ENCODE assay signal across 9 cellular contexts in the genomic region with DNA sequence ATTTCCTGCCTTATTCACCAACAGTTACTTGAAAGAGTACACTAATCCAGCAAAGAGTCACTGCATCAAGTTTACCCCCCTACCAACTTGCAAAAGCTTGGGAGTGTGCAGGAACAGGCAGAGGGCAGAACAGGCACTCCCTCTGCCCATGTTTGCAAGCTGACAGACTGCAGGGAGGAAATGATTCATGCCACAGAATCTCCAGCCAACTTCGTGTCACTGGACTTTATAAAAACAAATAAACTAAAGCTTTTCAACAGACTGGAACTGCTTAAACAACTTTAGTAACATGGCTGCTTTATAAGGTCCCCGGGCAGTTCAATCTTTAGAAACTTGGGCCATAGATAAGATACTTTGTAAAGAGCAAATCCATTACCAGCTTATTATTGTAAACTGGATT.
DNase-seq lines count a peak whose midpoint lies in the region; TF ChIP-seq lines count a peak whose summit lies in the region.
"Had no signal": no experiment of that assay in that cellular context is flagged by ENCODE, and none has a peak within 500 bp of the region (broad histone marks: within the 10 kb centered on the region; RNA-seq: fewer than 3 reads in every experiment).

No MANE protein-coding gene starts in this region.

- intact Hi-C loops in prostate gland (cut with DNase I): loop anchor here (10.0 kb wide), 2 partner anchors 70 to 130 kb away; partner anchors contain the start of gene THRB
- intact Hi-C loops in activated CD4-positive, alpha-beta T cell treated with anti-CD3 and anti-CD28 coated beads, Interleukin-2, amount 10 ng/mL, durations not matched to agents 24 days and 14 days (cut with micrococcal nuclease): no loop called here

- TF ChIP-seq CTCF in SK-N-SH (IDR thresholded peaks at IDR 0.05) (peak; percentile 19; the same call in 1 of the 2 replicates), foreskin fibroblast (IDR thresholded peaks at IDR 0.05; ENCODE audit: low read depth, low read length) (no peak), prostate gland (IDR thresholded peaks at IDR 0.05) (peak in 3 of 4 experiments; percentile 33 to 37 (median 36))

- no peak overlapping the region for H3K27ac Mint-ChIP-seq in activated CD4-positive, alpha-beta T cell treated with anti-CD3 and anti-CD28 coated beads, Interleukin-2, amount 10 ng/mL, durations not matched to agents 24 days and 14 days

- peak in 1 of 2 experiments; percentile 69; a peak in 1 of 4 replicates for TF ChIP-seq EP300 in SK-N-SH (IDR thresholded peaks at IDR 0.05; ENCODE audit: borderline replicate concordance in 1 of 2, low read depth in 1 of 2, low read length in 1 of 2)

- no peak; the same call in 1 of the 2 replicates for TF ChIP-seq RAD21 in SK-N-SH (IDR thresholded peaks at IDR 0.05; ENCODE audit: low read length)

- H3K27me3 ChIP-seq in SK-N-SH (ENCODE audit: insufficient read depth): no peaks in the 10 kb centered on the region
- H3K27me3 ChIP-seq in prostate gland (replicated peaks; ENCODE audit: insufficient read depth): no peaks in the 10 kb centered on the region

- H3K4me3 Mint-ChIP-seq in activated CD4-positive, alpha-beta T cell treated with anti-CD3 and anti-CD28 coated beads, Interleukin-2, amount 10 ng/mL, durations not matched to agents 24 days and 14 days: no peak overlapping the region

- no peak for TF ChIP-seq POLR2A in prostate gland (IDR thresholded peaks at IDR 0.05)

- no peaks in the 10 kb centered on the region for H3K79me2 ChIP-seq in SK-N-SH (ENCODE audit: insufficient read depth)

- H3K27me3 Mint-ChIP-seq in activated CD4-positive, alpha-beta T cell treated with anti-CD3 and anti-CD28 coated beads, Interleukin-2, amount 10 ng/mL, durations not matched to agents 24 days and 14 days: no peaks in the 10 kb centered on the region

- H4K20me1 ChIP-seq in SK-N-SH (ENCODE audit: insufficient read depth): no peaks in the 10 kb centered on the region

- no peaks in the 10 kb centered on the region for H3K9me3 Mint-ChIP-seq in activated CD4-positive, alpha-beta T cell treated with anti-CD3 and anti-CD28 coated beads, Interleukin-2, amount 10 ng/mL, durations not matched to agents 24 days and 14 days

- no peaks in the 10 kb centered on the region for H3K36me3 Mint-ChIP-seq in activated CD4-positive, alpha-beta T cell treated with anti-CD3 and anti-CD28 coated beads, Interleukin-2, amount 10 ng/mL, durations not matched to agents 24 days and 14 days (ENCODE audit: low read depth)

- no peaks in the 10 kb centered on the region for H3K9me2 ChIP-seq in SK-N-SH

- peak; percentile 91 for DNase-seq in EL
- peak; percentile 6 for DNase-seq in SK-N-SH
- DNase-seq in foreskin fibroblast: peak; percentile 94 to 96
- peak; percentile 89 for DNase-seq in prostate gland (ENCODE audit: low spot score)
- DNase-seq in activated naive CD4-positive, alpha-beta T cell treated with anti-CD3 and anti-CD28 coated beads, Interleukin-2, amount 50 U/mL, for 16 hours: no peak
- no peak for DNase-seq in activated CD4-positive, alpha-beta T cell treated with anti-CD3 and anti-CD28 coated beads, Interleukin-2, amount 10 ng/mL, durations not matched to agents 24 days and 14 days
- no peak for DNase-seq in NCI-H2107 (lab: John Stamatoyannopoulos, UW)
- no peak for DNase-seq in activated CD4-positive, alpha-beta T cell treated with anti-CD3 and anti-CD28 coated beads, Interleukin-2, amount 50 U/mL, for 4 hours
- DNase-seq: activated CD4-positive, alpha-beta T cell treated with anti-CD3 and anti-CD28 coated beads, Interleukin-2, amount 50 U/mL, for 48 hours had no signal

- peaks cover 4% of the 10 kb centered on the region for H3F3A ChIP-seq in SK-N-SH (replicated peaks; ENCODE audit: insufficient read depth)

- H3K27ac ChIP-seq in SK-N-SH (ENCODE audit: low read depth in 2 of 2, low read length in 1 of 2) (peak overlapping the region; percentile 15 to 53; a peak in 1 of 4 replicates), prostate gland (no peak overlapping the region)

- CTCF ChIA-PET in SK-N-SH (lab: Yijun Ruan, JAX): interaction anchor here (0.7 to 1.2 kb wide), 4 partner anchors 12 to 111 kb away, joined by 3 read pairs; no protein-coding TSS in a partner anchor

- H3K4me3 ChIP-seq in SK-N-SH (ENCODE audit: low read depth in 2 of 2, low read length in 1 of 2) (no peak overlapping the region), foreskin fibroblast (ENCODE audit: low read depth in 1 of 2, low read length in 2 of 2) (no peak overlapping the region), prostate gland (no peak overlapping the region)

- no peaks in the 10 kb centered on the region for H3K4me1 Mint-ChIP-seq in activated CD4-positive, alpha-beta T cell treated with anti-CD3 and anti-CD28 coated beads, Interleukin-2, amount 10 ng/mL, durations not matched to agents 24 days and 14 days

- H3K36me3 ChIP-seq in SK-N-SH (replicated peaks in 1 of 2; ENCODE audit: control insufficient read depth in 1 of 2, insufficient read depth in 2 of 2, low read length in 1 of 2) (no peaks in the 10 kb centered on the region), prostate gland (no peaks in the 10 kb centered on the region)

- H3K4me2 ChIP-seq in SK-N-SH: peak overlapping the region; percentile 30; the same call in 1 of the 2 replicates

- 0% methylated on average over 2 of the region's 2 CpGs for WGBS in SK-N-SH (ENCODE audit: low lambda C conversion rate)
- WGBS in prostate gland: 0% methylated on average over 2 of the region's 2 CpGs

- H3K9ac ChIP-seq in SK-N-SH: no peak overlapping the region

- H3K4me1 ChIP-seq in SK-N-SH (ENCODE audit: control insufficient read depth in 1 of 2, insufficient read depth in 2 of 2, low read depth in 1 of 2, low read length in 1 of 2): peaks cover 0 to 9% of the 10 kb centered on the region in 2 experiments; a peak in 2 of 4 replicates
- no peaks in the 10 kb centered on the region for H3K4me1 ChIP-seq in prostate gland (replicated peaks)

- POLR2A ChIA-PET in SK-N-SH (lab: Yijun Ruan, JAX): no interaction called here

- no peak overlapping the region for H2AFZ ChIP-seq in SK-N-SH (ENCODE audit: low read depth)

- H3K9me3 ChIP-seq in SK-N-SH (no peaks in the 10 kb centered on the region), prostate gland (no peaks in the 10 kb centered on the region)

TF ChIP-seq in SK-N-SH, 30 proteins besides CTCF, POLR2A, EP300 and RAD21 (continues in another document):
- TF ChIP-seq, protein P1, sequence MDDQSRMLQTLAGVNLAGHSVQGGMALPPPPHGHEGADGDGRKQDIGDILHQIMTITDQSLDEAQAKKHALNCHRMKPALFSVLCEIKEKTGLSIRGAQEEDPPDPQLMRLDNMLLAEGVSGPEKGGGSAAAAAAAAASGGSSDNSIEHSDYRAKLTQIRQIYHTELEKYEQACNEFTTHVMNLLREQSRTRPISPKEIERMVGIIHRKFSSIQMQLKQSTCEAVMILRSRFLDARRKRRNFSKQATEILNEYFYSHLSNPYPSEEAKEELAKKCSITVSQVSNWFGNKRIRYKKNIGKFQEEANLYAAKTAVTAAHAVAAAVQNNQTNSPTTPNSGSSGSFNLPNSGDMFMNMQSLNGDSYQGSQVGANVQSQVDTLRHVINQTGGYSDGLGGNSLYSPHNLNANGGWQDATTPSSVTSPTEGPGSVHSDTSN (IDR thresholded peaks at IDR 0.05): peak; percentile 92
- peak; percentile 52; the same call in 1 of the 2 replicates for TF ChIP-seq YY1 (IDR thresholded peaks at IDR 0.05; ENCODE audit: low read depth)
- TF ChIP-seq MEF2A (IDR thresholded peaks at IDR 0.05; ENCODE audit: borderline replicate concordance, low read depth): no peak
- TF ChIP-seq NFIC (IDR thresholded peaks at IDR 0.05; ENCODE audit: borderline replicate concordance): peak; percentile 93
- TF ChIP-seq SMC3 (IDR thresholded peaks at IDR 0.05; ENCODE audit: low read depth, low read length): no peak
- TF ChIP-seq RXRA (IDR thresholded peaks at IDR 0.05; ENCODE audit: borderline replicate concordance, low read depth): no peak
- no peak for TF ChIP-seq GABPA (IDR thresholded peaks at IDR 0.05; ENCODE audit: low read depth)
- peak; percentile 91 for TF ChIP-seq TCF12 (IDR thresholded peaks at IDR 0.05)
- TF ChIP-seq SIN3A (IDR thresholded peaks at IDR 0.05; ENCODE audit: borderline replicate concordance, low read depth, low read length): no peak; the same call in 1 of the 2 replicates
- no peak for TF ChIP-seq FOXJ3 (CRISPR knock-in tag; IDR thresholded peaks at IDR 0.05)
- no peak for TF ChIP-seq CHD2 (IDR thresholded peaks at IDR 0.05; ENCODE audit: low read length, partially characterized antibody)
- peak; percentile 51; the same call in 1 of the 2 replicates for TF ChIP-seq REST (IDR thresholded peaks at IDR 0.05; ENCODE audit: low read depth, low read length)
- no peak for TF ChIP-seq ELF1 (IDR thresholded peaks at IDR 0.05)
- TF ChIP-seq POLR2AphosphoS5 (IDR thresholded peaks at IDR 0.05; ENCODE audit: low read depth, low read length): peak; percentile 51; the same call in 1 of the 2 replicates

Comparison
In these comparisons a context has a peak if more than half of its experiments do, and no peak if none do; other contexts are left out.
1. DNase-seq: peak in EL (single experiment), SK-N-SH (single experiment), foreskin fibroblast (2 of 2) and prostate gland (single experiment); none in activated naive CD4-positive, alpha-beta T cell treated with anti-CD3 and anti-CD28 coated beads, Interleukin-2, amount 50 U/mL, for 16 hours (single experiment), activated CD4-positive, alpha-beta T cell treated with anti-CD3 and anti-CD28 coated beads, Interleukin-2, amount 10 ng/mL, durations not matched to agents 24 days and 14 days (single experiment), NCI-H2107 (single experiment) and activated CD4-positive, alpha-beta T cell treated with anti-CD3 and anti-CD28 coated beads, Interleukin-2, amount 50 U/mL, for 4 hours (0 of 2).
2. H3K27ac ChIP-seq: peak in SK-N-SH (2 of 2); none in prostate gland (0 of 2).